Comparison of ENCODE assay signal across 23 cellular contexts in genomic region chr10:87654212-87654611, GRCh38. TPM values are rescaled to one million over a fixed set of nuclear protein-coding genes. Genes with fewer than 3 reads are reported as not detected.
DNase-seq lines count a peak whose midpoint lies in the region; ATAC-seq, FAIRE-seq and TF ChIP-seq lines count a peak whose summit lies in the region.
"Had no signal": no experiment of that assay in that cellular context is flagged by ENCODE, and none has a peak within 500 bp of the region (broad histone marks: within the 10 kb centered on the region; RNA-seq: fewer than 3 reads in every experiment).

No MANE protein-coding gene starts in this region.

- peaks cover under 1% of the 10 kb centered on the region for H3K9me3 Mint-ChIP-seq in activated T-cell treated with anti-CD3 and anti-CD28 coated beads, Interleukin-2, amount 50 U/mL, for 24 hours

- POLR2A ChIA-PET in A549 (lab: Yijun Ruan, JAX): no interaction called here

- TF ChIP-seq POLR2A in A549 (IDR thresholded peaks at IDR 0.05; ENCODE audit: low read length) (no peak), right lobe of liver (IDR thresholded peaks at IDR 0.05) (no peak)

- H3K27me3 ChIP-seq in right lobe of liver: no peaks in the 10 kb centered on the region
- no peaks in the 10 kb centered on the region for H3K27me3 ChIP-seq in HAP-1 (ENCODE audit: low read depth)

- CTCF ChIA-PET in A549 (lab: Yijun Ruan, JAX): no interaction called here

- peaks cover 52% of the 10 kb centered on the region for H3K27me3 Mint-ChIP-seq in activated T-cell treated with anti-CD3 and anti-CD28 coated beads, Interleukin-2, amount 50 U/mL, for 24 hours

- no peak for FAIRE-seq in A549 (lab: Jason Lieb, UNC)
- FAIRE-seq: A204.1, D721Med, K562 had no signal

- no peak overlapping the region for H3K4me3 Mint-ChIP-seq in activated T-cell treated with anti-CD3 and anti-CD28 coated beads, Interleukin-2, amount 50 U/mL, for 24 hours
- H3K4me3 Mint-ChIP-seq: CD8-positive, alpha-beta memory T cell had no signal

- H3K36me3 ChIP-seq in right lobe of liver (no peaks in the 10 kb centered on the region), HAP-1 (replicated peaks) (no peaks in the 10 kb centered on the region)
- H3K36me3 ChIP-seq: BLaER1 had no signal

- intact Hi-C loops in right lobe of liver (cut with DNase I): no loop called here

- no peak overlapping the region for H3K27ac Mint-ChIP-seq in activated T-cell treated with anti-CD3 and anti-CD28 coated beads, Interleukin-2, amount 50 U/mL, for 24 hours
- H3K27ac Mint-ChIP-seq: CD8-positive, alpha-beta memory T cell had no signal

- TF ChIP-seq CTCF in A549 (IDR thresholded peaks at IDR 0.05) (no peak), LNCaP clone FGC (IDR thresholded peaks at IDR 0.05; ENCODE audit: control insufficient read depth, extremely low read depth, insufficient read depth) (no peak), epithelial cell of esophagus (IDR thresholded peaks at IDR 0.05; ENCODE audit: insufficient read depth, low read depth, low read length, missing control alignments) (no peak), right lobe of liver (IDR thresholded peaks at IDR 0.05) (no peak)

- in situ Hi-C loops in HAP-1 (cut with MboI; ENCODE audit: low sequenced_read_pairs): loop anchor here (25.0 kb wide), 1 partner anchor 1708 kb away; no protein-coding TSS in a partner anchor

- H3K4me1 Mint-ChIP-seq in activated T-cell treated with anti-CD3 and anti-CD28 coated beads, Interleukin-2, amount 50 U/mL, for 24 hours (ENCODE audit: low read depth): peaks cover 8% of the 10 kb centered on the region

- H3K9me3 ChIP-seq in A549: no peaks in the 10 kb centered on the region
- no peaks in the 10 kb centered on the region for H3K9me3 ChIP-seq in right lobe of liver
- no peaks in the 10 kb centered on the region for H3K9me3 ChIP-seq in HAP-1
- H3K9me3 ChIP-seq: BLaER1, SK-N-SH had no signal

- no peak for TF ChIP-seq EP300 in A549 (IDR thresholded peaks at IDR 0.05)

- no peak overlapping the region for H3K27ac ChIP-seq in A549
- H3K27ac ChIP-seq in right lobe of liver: peak overlapping the region in 1 of 3 donors; percentile 5
- H3K27ac ChIP-seq: BLaER1 had no signal

- 0 out of 6 replicates have a peak, but pooled peaks of 1 of the 2 experiments have one; percentile 21 for ATAC-seq in A549
- peak; percentile 82 to 90 (median 88) for ATAC-seq in right lobe of liver
- ATAC-seq: HCT116, K562, Panc1 had no signal

- H3K4me3 ChIP-seq in A549 (no peak overlapping the region), LNCaP clone FGC (ENCODE audit: low read depth, low read length) (no peak overlapping the region), epithelial cell of esophagus (ENCODE audit: low read length) (no peak overlapping the region), right lobe of liver (no peak overlapping the region), HAP-1 (no peak overlapping the region)
- H3K4me3 ChIP-seq: BLaER1, K562 had no signal

- H3K4me2 ChIP-seq in A549: 0 out of 3 replicates have a peak overlapping the region, but pooled peaks have one; percentile 13
- H3K4me2 ChIP-seq: BLaER1, SK-N-SH had no signal

- DNase-seq in A549 (ENCODE audit: low read depth in 1 of 2, low spot score in 1 of 2) (no peak), LNCaP clone FGC (ENCODE audit: low read depth) (peak; percentile 46), epithelial cell of esophagus (ENCODE audit: low read depth) (peak; percentile 41), right lobe of liver (no peak), SHP77 (lab: John Stamatoyannopoulos, UW) (no peak), HAP-1 (ENCODE audit: low spot score in 2 of 2) (no peak), SHP77 treated with DMSO at 0.1 percent for 48 hours (lab: John Stamatoyannopoulos, UW) (no peak)
- no peak for DNase-seq in activated T-cell treated with anti-CD3 and anti-CD28 coated beads, Interleukin-2, amount 50 U/mL, for 24 hours
- DNase-seq: CD8-positive, alpha-beta memory T cell; DMS79 treated with DMSO at 0.1 percent for 48 hours; MV-4-11; NCI-H1417; NCI-H187; NCI-H2107; NCI-H510A treated with DMSO at 0.1 percent for 48 hours; NCI-H82; SK-N-SH had no signal

- WGBS in A549 (ENCODE audit: missing lambda C conversion rate): 10% methylated on average over 1 of the region's 1 CpG
- WGBS in right lobe of liver (ENCODE audit: insufficient coverage, low coverage, low lambda C conversion rate, missing lambda C conversion rate): 25% methylated on average over 1 of the region's 1 CpG

- no peaks in the 10 kb centered on the region for H3K36me3 Mint-ChIP-seq in activated T-cell treated with anti-CD3 and anti-CD28 coated beads, Interleukin-2, amount 50 U/mL, for 24 hours (ENCODE audit: low read depth)
- H3K36me3 Mint-ChIP-seq: CD8-positive, alpha-beta memory T cell had no signal

- peaks cover 38% of the 10 kb centered on the region for H3K4me1 ChIP-seq in A549
- peaks cover 0 to 10% (median 0%) of the 10 kb centered on the region in 4 donors for H3K4me1 ChIP-seq in right lobe of liver
- H3K4me1 ChIP-seq in HAP-1: peaks cover 13% of the 10 kb centered on the region
- H3K4me1 ChIP-seq: BLaER1 had no signal

- TF ChIP-seq RAD21 in A549 (conservative IDR thresholded peaks at IDR 0.05 in 1 of 2, IDR thresholded peaks at IDR 0.05 in 1 of 2): no peak

TF ChIP-seq in A549, 52 proteins besides CTCF, POLR2A, EP300 and RAD21:
- TF ChIP-seq HES2 (IDR thresholded peaks at IDR 0.05) (no peak), KDM1A (IDR thresholded peaks at IDR 0.05; ENCODE audit: low read depth) (no peak), TP53 (CRISPR knock-in tag; IDR thresholded peaks at IDR 0.05) (no peak), CBX8 (IDR thresholded peaks at IDR 0.05) (no peak), NR3C1 (IDR thresholded peaks at IDR 0.05) (no peak), RNF2 (IDR thresholded peaks at IDR 0.05; ENCODE audit: borderline replicate concordance, low read depth) (no peak), NPAS2 (CRISPR knock-in tag; IDR thresholded peaks at IDR 0.05; ENCODE audit: borderline replicate concordance) (no peak), RARB (CRISPR knock-in tag; IDR thresholded peaks at IDR 0.05) (no peak), HDAC2 (IDR thresholded peaks at IDR 0.05) (no peak), SREBF2 (IDR thresholded peaks at IDR 0.05) (no peak), FOSL2 (IDR thresholded peaks at IDR 0.05) (no peak), FOSL2 (CRISPR knock-in tag; IDR thresholded peaks at IDR 0.05) (no peak), CBX2 (IDR thresholded peaks at IDR 0.05; ENCODE audit: borderline replicate concordance, low read depth) (no peak)

RNA-seq across cellular contexts. Expression of gene PAPSS2, which starts 5.5 kb away (rescaled TPM):
- polyA plus RNA-seq in A549 (2011; rRNA removed) (27.7 and 37.9 TPM in 2 replicates), A549 (2017; fragmentation: RNase III; extraction: RNeasy Plus Mini Kit Qiagen cat#74134 plus additional on column Dnase treatment) (29.0 to 32.9 TPM (median 32.8 TPM) in 3 replicates)
- polyA plus RNA-seq in A549 (2012; cell fraction: cytosol; rRNA removed): 13.5 and 18.1 TPM in 2 replicates
- polyA plus RNA-seq in A549 (2012; cell fraction: nucleus; rRNA removed): 10.8 and 14.7 TPM in 2 replicates
- 19.2 and 22.8 TPM in 2 replicates for polyA minus RNA-seq in A549 (2011; rRNA and poly(A)+ RNA removed)
- 100 to 1,000 TPM in 4 of 6 experiments, 10 to 100 TPM in 2; 65.3 to 158 (median 105) TPM for total RNA-seq in right lobe of liver

Comparison
In these comparisons a context has a peak if more than half of its experiments do, and no peak if none do; other contexts are left out.
1. DNase-seq: peak in LNCaP clone FGC (single experiment) and epithelial cell of esophagus (single experiment); none in A549 (0 of 2), right lobe of liver (0 of 3), SHP77 (0 of 2), HAP-1 (0 of 2), activated T-cell treated with anti-CD3 and anti-CD28 coated beads, Interleukin-2, amount 50 U/mL, for 24 hours (single experiment) and SHP77 treated with DMSO at 0.1 percent for 48 hours (single experiment).